In genomic region chr1:156495401-156496140, GRCh38 we compare ENCODE assay signal across 9 cellular contexts. TPM values are rescaled to one million over a fixed set of nuclear protein-coding genes. Genes with fewer than 3 reads are reported as not detected.
A peak's percentile ranks its signal among the peaks of the same experiment; 100 is the strongest.
DNase-seq lines count a peak whose midpoint lies in the region; ATAC-seq and TF ChIP-seq lines count a peak whose summit lies in the region.
"Had no signal": no experiment of that assay in that cellular context is flagged by ENCODE, and none has a peak within 500 bp of the region (broad histone marks: within the 10 kb centered on the region; RNA-seq: fewer than 3 reads in every experiment).

No MANE protein-coding gene starts in this region.

- no peaks in the 10 kb centered on the region for H3K9me3 ChIP-seq in DOHH2 (ENCODE audit: control insufficient read depth, insufficient read depth, low read length)
- H3K9me3 ChIP-seq in SU-DHL-6 (ENCODE audit: insufficient read depth, low read length) = no peaks in the 10 kb centered on the region
- H3K9me3 ChIP-seq: MG63 had no signal

- DNase-seq in Right ventricle myocardium inferior (ENCODE audit: missing footprints) = peak; percentile 88
- no peak for DNase-seq in progenitor cell of endocrine pancreas (ENCODE audit: low spot score, unreplicated experiment)
- DNase-seq in GM19238 (ENCODE audit: insufficient read length, low spot score) = no peak
- DNase-seq in AML-193 (lab: John Stamatoyannopoulos, UW) = no peak
- DNase-seq in NCI-H2081 treated with DMSO at 0.1 percent for 48 hours (lab: John Stamatoyannopoulos, UW) = no peak

- H3K4me1 ChIP-seq in DOHH2 (ENCODE audit: control insufficient read depth, low read length) = peaks cover 84% of the 10 kb centered on the region

- no peaks in the 10 kb centered on the region for H3K36me3 Mint-ChIP-seq in progenitor cell of endocrine pancreas (ENCODE audit: insufficient read depth)

- H3K9ac ChIP-seq in SU-DHL-6 (ENCODE audit: low read length) = peak overlapping the region; percentile 98

- H3K9me2 ChIP-seq in DOHH2 (replicated peaks; ENCODE audit: control insufficient read depth, low read length) (no peaks in the 10 kb centered on the region), SU-DHL-6 (replicated peaks; ENCODE audit: insufficient read depth, low read length) (no peaks in the 10 kb centered on the region)

- peaks cover 29% of the 10 kb centered on the region for H3F3A ChIP-seq in DOHH2 (ENCODE audit: control insufficient read depth, insufficient read depth)
- peaks cover 59% of the 10 kb centered on the region for H3F3A ChIP-seq in SU-DHL-6 (ENCODE audit: insufficient read depth)

- peak overlapping the region; percentile 87 for H3K4me3 ChIP-seq in DOHH2 (ENCODE audit: low read length)
- no peak overlapping the region for H3K4me3 ChIP-seq in SU-DHL-6 (ENCODE audit: insufficient read depth, low read length, poor library complexity, severe bottlenecking)
- H3K4me3 ChIP-seq: MG63 had no signal

- no peaks in the 10 kb centered on the region for H3K9me3 Mint-ChIP-seq in progenitor cell of endocrine pancreas (ENCODE audit: low read depth)

- H3K36me3 ChIP-seq in DOHH2 (ENCODE audit: control insufficient read depth, low read length) (peaks cover 91% of the 10 kb centered on the region), SU-DHL-6 (ENCODE audit: low read length) (no peaks in the 10 kb centered on the region)

- no peak overlapping the region for H2AFZ ChIP-seq in SU-DHL-6 (ENCODE audit: low read depth, low read length, severe bottlenecking)

- TF ChIP-seq CTCF in DOHH2 (IDR thresholded peaks at IDR 0.05; ENCODE audit: low read depth, low read length, poor library complexity, severe bottlenecking) (no peak), SU-DHL-6 (IDR thresholded peaks at IDR 0.05; ENCODE audit: insufficient read depth, low read length, poor library complexity, severe bottlenecking) (no peak), progenitor cell of endocrine pancreas (IDR thresholded peaks at IDR 0.05; ENCODE audit: unreplicated experiment) (no peak)

- H3K27ac Mint-ChIP-seq in progenitor cell of endocrine pancreas = peak overlapping the region; percentile 72

- peak overlapping the region; percentile 97 for H3K27ac ChIP-seq in DOHH2 (ENCODE audit: low read depth, low read length)
- H3K27ac ChIP-seq in SU-DHL-6 (ENCODE audit: low read depth, low read length) = peak overlapping the region; percentile 98

- H3K4me2 ChIP-seq in DOHH2 (ENCODE audit: low read length) (peak overlapping the region; percentile 94), SU-DHL-6 (ENCODE audit: low read depth, low read length, poor library complexity, severe bottlenecking) (peak overlapping the region; percentile 77)

- H3K79me2 ChIP-seq in DOHH2 (ENCODE audit: control insufficient read depth, low read length) = peaks cover 97% of the 10 kb centered on the region
- H3K79me2 ChIP-seq in SU-DHL-6 (ENCODE audit: insufficient read depth, low read length) = peaks cover 92% of the 10 kb centered on the region

- no peaks in the 10 kb centered on the region for H3K27me3 ChIP-seq in DOHH2 (ENCODE audit: control insufficient read depth, low read length)
- no peaks in the 10 kb centered on the region for H3K27me3 ChIP-seq in SU-DHL-6 (ENCODE audit: low read length)
- H3K27me3 ChIP-seq: MG63 had no signal

- no peaks in the 10 kb centered on the region for H3K27me3 Mint-ChIP-seq in progenitor cell of endocrine pancreas

- H3K4me3 Mint-ChIP-seq in progenitor cell of endocrine pancreas (ENCODE audit: low read depth) = peak overlapping the region; percentile 55

- peaks cover 38% of the 10 kb centered on the region for H3K4me1 Mint-ChIP-seq in progenitor cell of endocrine pancreas (ENCODE audit: low read depth)

- intact Hi-C loops in Right ventricle myocardium inferior (cut with DNase I) = no loop called here

- ATAC-seq in Right ventricle myocardium inferior (peak; percentile 33), HG02884 (IDR thresholded peaks at IDR 0.05; ENCODE audit: unreplicated experiment) (no peak)

- 0 out of 2 replicates have a peak, but pooled peaks cover 4% of the 10 kb centered on the region for H4K20me1 ChIP-seq in DOHH2 (ENCODE audit: control insufficient read depth, insufficient read depth, low read depth, low read length)
- H4K20me1 ChIP-seq in SU-DHL-6 (ENCODE audit: low read depth, low read length) = peaks cover 4% of the 10 kb centered on the region; the same call in 1 of the 2 replicates

RNA-seq across cellular contexts. Expression of gene MEF2D, which starts 5.0 kb away (rescaled TPM):
- total RNA-seq in Right ventricle myocardium inferior = 99.7 TPM
- 20.2 and 26.6 TPM in 2 replicates for total RNA-seq in progenitor cell of endocrine pancreas
